In the genomic region with DNA sequence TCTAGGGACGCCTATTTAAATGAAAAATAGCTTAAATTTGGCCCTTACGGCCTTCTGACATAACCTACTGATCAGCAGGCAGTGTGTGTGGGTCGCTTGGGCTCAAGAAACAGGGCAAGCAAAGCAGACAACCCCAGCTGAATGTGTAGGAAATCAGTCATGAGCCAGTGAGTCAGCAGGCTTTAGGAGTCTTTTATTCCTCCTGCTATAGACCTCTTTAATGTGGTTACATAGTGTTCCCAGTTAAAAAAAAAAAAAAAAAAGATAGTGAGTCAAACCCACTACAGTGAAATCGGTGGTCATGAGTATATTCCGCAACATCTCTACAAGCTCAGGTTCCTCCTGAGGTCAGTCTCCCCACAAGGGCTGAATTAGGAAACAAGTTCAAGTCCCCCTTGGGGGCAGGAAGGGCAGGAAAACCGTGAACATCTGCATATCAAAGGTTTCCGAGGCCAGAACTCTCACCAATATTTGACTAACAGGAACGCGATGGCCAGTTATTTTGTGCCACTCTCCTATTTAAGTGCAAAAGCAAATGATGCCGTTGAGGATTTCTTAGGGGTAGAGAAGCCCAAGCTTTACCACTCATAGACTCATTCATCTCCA, we compare ENCODE assay signal across 9 cellular contexts. TPM values are rescaled to one million over a fixed set of nuclear protein-coding genes. Genes with fewer than 3 reads are reported as not detected.
DNase-seq lines count a peak whose midpoint lies in the region; ATAC-seq and TF ChIP-seq lines count a peak whose summit lies in the region.
"Had no signal": no experiment of that assay in that cellular context is flagged by ENCODE, and none has a peak within 500 bp of the region (broad histone marks: within the 10 kb centered on the region; RNA-seq: fewer than 3 reads in every experiment).

No MANE protein-coding gene starts in this region.

- intact Hi-C loops in activated CD4-positive, alpha-beta T cell treated with anti-CD3 and anti-CD28 coated beads for 36 hours (cut with DNase I, micrococcal nuclease), result loop anchor here (1.0 to 2.0 kb wide), 2 partner anchors 30 to 33 kb away; no protein-coding TSS in a partner anchor
- intact Hi-C loops in activated CD4-positive, alpha-beta T cell treated with anti-CD3 and anti-CD28 coated beads, Interleukin-2, amount 10 ng/mL, durations not matched to agents 24 days and 14 days (cut with micrococcal nuclease), result loop anchor here (1.0 kb wide), 3 partner anchors 31 to 556 kb away; a partner anchor contains a TSS
- intact Hi-C loops in spleen (cut with DNase I; ENCODE audit: low total_unique reads), result no loop called here

- no peaks in the 10 kb centered on the region for H3K9me3 Mint-ChIP-seq in activated CD4-positive, alpha-beta T cell treated with anti-CD3 and anti-CD28 coated beads for 36 hours (ENCODE audit: low read depth)
- no peaks in the 10 kb centered on the region for H3K9me3 Mint-ChIP-seq in activated CD4-positive, alpha-beta T cell treated with anti-CD3 and anti-CD28 coated beads, Interleukin-2, amount 10 ng/mL, durations not matched to agents 7 days and 5 days
- no peaks in the 10 kb centered on the region for H3K9me3 Mint-ChIP-seq in activated CD4-positive, alpha-beta T cell treated with anti-CD3 and anti-CD28 coated beads, Interleukin-2, amount 10 ng/mL, durations not matched to agents 24 days and 14 days

- CTCF ChIA-PET in activated CD4-positive, alpha-beta T cell treated with anti-CD3 and anti-CD28 coated beads for 36 hours (lab: Charles Lee), result interaction anchor here (0.6 to 1.7 kb wide), 9 partner anchors 18 to 1587 kb away, joined by 3 to 5 read pairs (median 3); no protein-coding TSS in a partner anchor
- CTCF ChIA-PET in activated CD4-positive, alpha-beta T cell treated with anti-CD3 and anti-CD28 coated beads, Interleukin-2, amount 10 ng/mL, durations not matched to agents 7 days and 5 days (lab: Charles Lee), result interaction anchor here (0.6 to 1.9 kb wide), 6 partner anchors 10 to 392 kb away, joined by 3 to 6 read pairs (median 3); no protein-coding TSS in a partner anchor

- H3K27ac Mint-ChIP-seq in activated CD4-positive, alpha-beta T cell treated with anti-CD3 and anti-CD28 coated beads for 36 hours, result no peak overlapping the region
- H3K27ac Mint-ChIP-seq in activated CD4-positive, alpha-beta T cell treated with anti-CD3 and anti-CD28 coated beads, Interleukin-2, amount 10 ng/mL, durations not matched to agents 7 days and 5 days, result no peak overlapping the region
- peak overlapping the region; percentile 74 for H3K27ac Mint-ChIP-seq in activated CD4-positive, alpha-beta T cell treated with anti-CD3 and anti-CD28 coated beads, Interleukin-2, amount 10 ng/mL, durations not matched to agents 24 days and 14 days

- POLR2A ChIA-PET in activated CD4-positive, alpha-beta T cell treated with anti-CD3 and anti-CD28 coated beads for 36 hours (lab: Charles Lee), result interaction anchor here (0.6 to 1.8 kb wide), 5 partner anchors 32 to 555 kb away, joined by 3 to 9 read pairs (median 3); no protein-coding TSS in a partner anchor
- POLR2A ChIA-PET in activated CD4-positive, alpha-beta T cell treated with anti-CD3 and anti-CD28 coated beads, Interleukin-2, amount 10 ng/mL, durations not matched to agents 7 days and 5 days (lab: Charles Lee), result interaction anchor here (0.6 kb wide), 1 partner anchor 30 kb away, joined by 3 read pairs; no protein-coding TSS in a partner anchor

- no peaks in the 10 kb centered on the region for H3K9me3 ChIP-seq in spleen
- H3K9me3 ChIP-seq: uterus had no signal

- no peaks in the 10 kb centered on the region for H3K27me3 ChIP-seq in spleen (replicated peaks in 1 of 7)
- H3K27me3 ChIP-seq: uterus had no signal

- H3K27ac ChIP-seq in spleen, result peak overlapping the region in 5 of 8 donors; percentile 13 to 80 (median 65)

- 27 to 51% (median 33%) methylated on average over 10 of the region's 10 CpGs for WGBS in spleen, 5 donors

- TF ChIP-seq CTCF in spleen (IDR thresholded peaks at IDR 0.05 in 8 of 11, conservative IDR thresholded peaks at IDR 0.05 in 3 of 11), result no peak

- H3K27me3 Mint-ChIP-seq in activated CD4-positive, alpha-beta T cell treated with anti-CD3 and anti-CD28 coated beads for 36 hours, result no peaks in the 10 kb centered on the region
- no peaks in the 10 kb centered on the region for H3K27me3 Mint-ChIP-seq in activated CD4-positive, alpha-beta T cell treated with anti-CD3 and anti-CD28 coated beads, Interleukin-2, amount 10 ng/mL, durations not matched to agents 7 days and 5 days
- no peaks in the 10 kb centered on the region for H3K27me3 Mint-ChIP-seq in activated CD4-positive, alpha-beta T cell treated with anti-CD3 and anti-CD28 coated beads, Interleukin-2, amount 10 ng/mL, durations not matched to agents 24 days and 14 days

- ATAC-seq in activated CD4-positive, alpha-beta T cell treated with anti-CD3 and anti-CD28 coated beads for 36 hours, result peak; percentile 97
- no peak for ATAC-seq in HG03460 (IDR thresholded peaks at IDR 0.05; ENCODE audit: unreplicated experiment)
- no peak for ATAC-seq in HG03196 (IDR thresholded peaks at IDR 0.05; ENCODE audit: unreplicated experiment)

- no peak overlapping the region for H3K4me3 ChIP-seq in spleen
- H3K4me3 ChIP-seq: uterus had no signal

- peaks cover 0 to 51% (median 18%) of the 10 kb centered on the region in 6 donors for H3K4me1 ChIP-seq in spleen
- H3K4me1 ChIP-seq: uterus had no signal

- H3K36me3 Mint-ChIP-seq in activated CD4-positive, alpha-beta T cell treated with anti-CD3 and anti-CD28 coated beads for 36 hours (ENCODE audit: low read depth), result peaks cover 12% of the 10 kb centered on the region
- H3K36me3 Mint-ChIP-seq in activated CD4-positive, alpha-beta T cell treated with anti-CD3 and anti-CD28 coated beads, Interleukin-2, amount 10 ng/mL, durations not matched to agents 7 days and 5 days (ENCODE audit: low read depth), result peaks cover 4% of the 10 kb centered on the region
- H3K36me3 Mint-ChIP-seq in activated CD4-positive, alpha-beta T cell treated with anti-CD3 and anti-CD28 coated beads, Interleukin-2, amount 10 ng/mL, durations not matched to agents 24 days and 14 days (ENCODE audit: low read depth), result peaks cover 25% of the 10 kb centered on the region

- H3K4me3 Mint-ChIP-seq in activated CD4-positive, alpha-beta T cell treated with anti-CD3 and anti-CD28 coated beads for 36 hours, result no peak overlapping the region
- no peak overlapping the region for H3K4me3 Mint-ChIP-seq in activated CD4-positive, alpha-beta T cell treated with anti-CD3 and anti-CD28 coated beads, Interleukin-2, amount 10 ng/mL, durations not matched to agents 7 days and 5 days
- H3K4me3 Mint-ChIP-seq in activated CD4-positive, alpha-beta T cell treated with anti-CD3 and anti-CD28 coated beads, Interleukin-2, amount 10 ng/mL, durations not matched to agents 24 days and 14 days, result peak overlapping the region; percentile 40

- DNase-seq in activated CD4-positive, alpha-beta T cell treated with anti-CD3 and anti-CD28 coated beads for 36 hours, result peak; percentile 62
- DNase-seq in activated CD4-positive, alpha-beta T cell treated with anti-CD3 and anti-CD28 coated beads, Interleukin-2, amount 10 ng/mL, durations not matched to agents 7 days and 5 days, result no peak
- peak; percentile 69 for DNase-seq in activated CD4-positive, alpha-beta T cell treated with anti-CD3 and anti-CD28 coated beads, Interleukin-2, amount 10 ng/mL, durations not matched to agents 24 days and 14 days
- DNase-seq in fibroblast of peridontal ligament (ENCODE audit: extremely low read depth) (peak; percentile 91), spleen (peak; percentile 28), DMS114 treated with DMSO at 0.1 percent for 48 hours (lab: John Stamatoyannopoulos, UW; ENCODE audit: unreplicated experiment) (no peak)

- H3K36me3 ChIP-seq in spleen, result peaks cover 0 to 97% (median 19%) of the 10 kb centered on the region in 6 donors
- H3K36me3 ChIP-seq: uterus had no signal

- no peak for TF ChIP-seq POLR2A in spleen (IDR thresholded peaks at IDR 0.05)

- H3K4me1 Mint-ChIP-seq in activated CD4-positive, alpha-beta T cell treated with anti-CD3 and anti-CD28 coated beads for 36 hours, result peaks cover 29% of the 10 kb centered on the region
- peaks cover 34% of the 10 kb centered on the region for H3K4me1 Mint-ChIP-seq in activated CD4-positive, alpha-beta T cell treated with anti-CD3 and anti-CD28 coated beads, Interleukin-2, amount 10 ng/mL, durations not matched to agents 7 days and 5 days
- peaks cover 50% of the 10 kb centered on the region for H3K4me1 Mint-ChIP-seq in activated CD4-positive, alpha-beta T cell treated with anti-CD3 and anti-CD28 coated beads, Interleukin-2, amount 10 ng/mL, durations not matched to agents 24 days and 14 days

RNA-seq across cellular contexts. Expression of a gene that starts 32.7 kb away (rescaled TPM):
- total RNA-seq in activated CD4-positive, alpha-beta T cell treated with anti-CD3 and anti-CD28 coated beads for 36 hours, result 10 to 100 TPM; 17.1 to 17.2 TPM
- total RNA-seq in activated CD4-positive, alpha-beta T cell treated with anti-CD3 and anti-CD28 coated beads, Interleukin-2, amount 10 ng/mL, durations not matched to agents 7 days and 5 days, result 10 to 100 TPM; 14.5 to 15.4 TPM
- total RNA-seq in activated CD4-positive, alpha-beta T cell treated with anti-CD3 and anti-CD28 coated beads, Interleukin-2, amount 10 ng/mL, durations not matched to agents 24 days and 14 days, result 38.3 and 41.7 TPM in 2 replicates
- 100 to 1,000 TPM in 6 of 7 donors, 10 to 100 TPM in 1; 79.9 to 333 (median 142) TPM for total RNA-seq in spleen
- 10 to 100 TPM; 17.6 to 30.3 (median 22.3) TPM for polyA plus RNA-seq in spleen

RNA-seq across cellular contexts. Expression of a gene that starts 59.2 kb away (rescaled TPM):
- total RNA-seq in activated CD4-positive, alpha-beta T cell treated with anti-CD3 and anti-CD28 coated beads for 36 hours, result 10 to 100 TPM; 87.7 to 88.4 TPM
- 10 to 100 TPM; 73.3 to 80.3 TPM for total RNA-seq in activated CD4-positive, alpha-beta T cell treated with anti-CD3 and anti-CD28 coated beads, Interleukin-2, amount 10 ng/mL, durations not matched to agents 7 days and 5 days
- 71.7 and 75.5 TPM in 2 replicates for total RNA-seq in activated CD4-positive, alpha-beta T cell treated with anti-CD3 and anti-CD28 coated beads, Interleukin-2, amount 10 ng/mL, durations not matched to agents 24 days and 14 days
- 1 to 10 TPM; 3.0 to 8.7 (median 5.0) TPM for total RNA-seq in spleen
- polyA plus RNA-seq in spleen, result 10 to 100 TPM in 1 of 3 donors, 1 to 10 TPM in 2; 5.7 to 12.9 (median 5.8) TPM

Comparison
In these comparisons a context has a peak if more than half of its experiments do, and no peak if none do; other contexts are left out.
1. DNase-seq: peak in activated CD4-positive, alpha-beta T cell treated with anti-CD3 and anti-CD28 coated beads for 36 hours (single experiment), activated CD4-positive, alpha-beta T cell treated with anti-CD3 and anti-CD28 coated beads, Interleukin-2, amount 10 ng/mL, durations not matched to agents 24 days and 14 days (single experiment), fibroblast of peridontal ligament (single experiment) and spleen (single experiment); none in activated CD4-positive, alpha-beta T cell treated with anti-CD3 and anti-CD28 coated beads, Interleukin-2, amount 10 ng/mL, durations not matched to agents 7 days and 5 days (single experiment) and DMS114 treated with DMSO at 0.1 percent for 48 hours (single experiment).